In the genomic region with DNA sequence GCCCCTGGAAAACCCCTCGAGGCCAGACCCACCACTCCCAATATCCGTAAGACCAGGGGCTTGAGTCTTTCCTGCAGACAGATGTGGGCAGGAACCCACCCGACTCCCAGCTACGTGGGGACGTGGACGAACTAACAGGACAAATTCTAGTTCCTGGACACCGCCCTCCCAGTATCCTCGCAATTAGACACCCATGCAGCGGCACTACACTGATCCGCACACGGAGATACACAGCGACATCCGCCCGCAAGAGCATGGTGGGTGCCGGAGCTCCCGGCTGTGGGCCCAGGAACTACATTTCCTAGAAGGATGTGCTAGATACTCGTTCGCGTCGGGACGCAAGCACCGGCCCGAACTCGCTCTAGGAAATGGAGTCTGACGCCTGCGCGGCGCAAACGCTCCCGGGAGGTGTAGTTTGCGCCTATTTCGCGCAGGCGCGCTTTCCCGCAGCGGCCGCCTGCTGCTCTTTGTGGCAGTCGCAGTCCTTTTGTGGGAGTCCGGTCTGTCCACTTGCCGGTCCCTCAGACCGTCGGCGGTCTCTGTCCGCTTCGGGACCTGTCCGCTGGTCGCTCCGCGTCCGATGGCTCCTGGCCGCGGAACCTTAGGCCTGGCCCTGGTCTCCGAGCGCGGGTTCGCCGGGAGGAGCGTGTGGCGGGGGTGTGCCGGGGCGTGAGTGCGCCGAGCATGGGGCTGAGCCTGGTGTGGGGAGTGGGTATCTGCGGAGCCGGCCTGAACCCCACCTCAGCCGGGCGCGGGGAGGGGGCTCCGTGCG, we compare ENCODE assay signal across 1 cellular context.
A peak's percentile ranks its signal among the peaks of the same experiment; 100 is the strongest.
TF ChIP-seq lines count a peak whose summit lies in the region.

A gene (plus strand): TSS at position 447 of the 772 bp plus-strand sequence. CDS start 478 bp downstream, outside the sequence.

TF ChIP-seq in HCT116, 20 proteins besides CTCF, POLR2A, EP300 and RAD21 (continued from another document):
- TF ChIP-seq, protein P1, sequence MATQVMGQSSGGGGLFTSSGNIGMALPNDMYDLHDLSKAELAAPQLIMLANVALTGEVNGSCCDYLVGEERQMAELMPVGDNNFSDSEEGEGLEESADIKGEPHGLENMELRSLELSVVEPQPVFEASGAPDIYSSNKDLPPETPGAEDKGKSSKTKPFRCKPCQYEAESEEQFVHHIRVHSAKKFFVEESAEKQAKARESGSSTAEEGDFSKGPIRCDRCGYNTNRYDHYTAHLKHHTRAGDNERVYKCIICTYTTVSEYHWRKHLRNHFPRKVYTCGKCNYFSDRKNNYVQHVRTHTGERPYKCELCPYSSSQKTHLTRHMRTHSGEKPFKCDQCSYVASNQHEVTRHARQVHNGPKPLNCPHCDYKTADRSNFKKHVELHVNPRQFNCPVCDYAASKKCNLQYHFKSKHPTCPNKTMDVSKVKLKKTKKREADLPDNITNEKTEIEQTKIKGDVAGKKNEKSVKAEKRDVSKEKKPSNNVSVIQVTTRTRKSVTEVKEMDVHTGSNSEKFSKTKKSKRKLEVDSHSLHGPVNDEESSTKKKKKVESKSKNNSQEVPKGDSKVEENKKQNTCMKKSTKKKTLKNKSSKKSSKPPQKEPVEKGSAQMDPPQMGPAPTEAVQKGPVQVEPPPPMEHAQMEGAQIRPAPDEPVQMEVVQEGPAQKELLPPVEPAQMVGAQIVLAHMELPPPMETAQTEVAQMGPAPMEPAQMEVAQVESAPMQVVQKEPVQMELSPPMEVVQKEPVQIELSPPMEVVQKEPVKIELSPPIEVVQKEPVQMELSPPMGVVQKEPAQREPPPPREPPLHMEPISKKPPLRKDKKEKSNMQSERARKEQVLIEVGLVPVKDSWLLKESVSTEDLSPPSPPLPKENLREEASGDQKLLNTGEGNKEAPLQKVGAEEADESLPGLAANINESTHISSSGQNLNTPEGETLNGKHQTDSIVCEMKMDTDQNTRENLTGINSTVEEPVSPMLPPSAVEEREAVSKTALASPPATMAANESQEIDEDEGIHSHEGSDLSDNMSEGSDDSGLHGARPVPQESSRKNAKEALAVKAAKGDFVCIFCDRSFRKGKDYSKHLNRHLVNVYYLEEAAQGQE (IDR thresholded peaks at IDR 0.05; ENCODE audit: low read depth) = no peak
- TF ChIP-seq, protein P2, sequence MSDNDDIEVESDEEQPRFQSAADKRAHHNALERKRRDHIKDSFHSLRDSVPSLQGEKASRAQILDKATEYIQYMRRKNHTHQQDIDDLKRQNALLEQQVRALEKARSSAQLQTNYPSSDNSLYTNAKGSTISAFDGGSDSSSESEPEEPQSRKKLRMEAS (IDR thresholded peaks at IDR 0.05) = peak; percentile 71
- peak; percentile 35; the same call in 1 of the 2 replicates for TF ChIP-seq ELF1 (IDR thresholded peaks at IDR 0.05; ENCODE audit: borderline replicate concordance, low read depth)
TF ChIP-seq in HCT116: peak in this region for 6.
